ENCODE assay signal across 8 cellular contexts in the genomic region with DNA sequence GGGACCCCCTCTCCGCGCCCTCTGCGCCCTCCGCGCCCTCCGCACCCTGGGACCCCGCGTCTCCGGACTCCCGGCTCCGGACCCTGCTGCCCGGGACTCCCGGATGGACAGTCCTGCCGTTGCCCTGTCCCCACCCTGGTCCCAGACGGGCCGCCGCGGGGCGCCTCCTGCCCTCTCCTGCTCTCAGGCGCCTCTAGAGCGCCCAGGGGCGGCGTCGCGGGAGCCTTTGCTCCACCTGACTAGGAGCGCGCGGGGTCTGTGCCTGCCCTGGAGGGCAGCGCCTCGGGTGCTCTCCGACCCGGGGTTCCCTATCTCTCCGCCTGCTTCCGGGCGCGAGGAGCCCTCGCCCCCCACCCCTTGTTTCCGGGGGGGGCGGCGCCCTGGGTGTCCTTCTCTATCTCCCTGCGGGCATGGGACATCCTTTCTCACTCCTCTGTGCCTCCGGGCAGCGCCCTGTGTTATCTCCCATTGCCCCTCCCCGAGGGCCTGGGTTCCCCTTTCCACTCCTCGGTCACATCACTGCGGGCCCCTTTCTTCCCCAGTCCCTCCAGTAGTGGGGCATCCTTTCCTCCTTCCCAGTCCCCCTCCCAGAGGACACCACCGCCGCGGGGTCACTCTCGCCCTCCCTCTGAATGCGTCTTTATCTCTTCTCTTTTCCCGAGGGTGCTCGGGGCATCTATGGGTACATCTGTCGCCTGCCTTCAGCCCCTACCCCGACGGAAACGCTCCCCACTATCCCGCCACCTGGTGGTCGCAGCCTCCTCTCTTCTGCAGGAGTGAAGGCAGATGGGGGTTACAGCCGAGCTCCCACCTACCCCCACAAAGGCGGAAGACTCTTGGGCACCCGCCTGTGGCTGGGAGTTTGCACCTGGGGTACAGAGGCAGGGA. TPM values are rescaled to one million over a fixed set of nuclear protein-coding genes. Genes with fewer than 3 reads are reported as not detected.
DNase-seq lines count a peak whose midpoint lies in the region; FAIRE-seq and TF ChIP-seq lines count a peak whose summit lies in the region.

No MANE protein-coding gene starts in this region.

- peak overlapping the region; percentile 83 for H3K27ac Mint-ChIP-seq in activated CD4-positive, alpha-beta memory T cell treated with anti-CD3 and anti-CD28 coated beads for 36 hours
- H3K27ac Mint-ChIP-seq in glutamatergic neuron (ENCODE audit: unreplicated experiment) = no peak overlapping the region

- peaks cover 4% of the 10 kb centered on the region for H3K4me1 ChIP-seq in rectal smooth muscle tissue (ENCODE audit: control insufficient read depth, insufficient read depth, low read length)

- CTCF ChIA-PET in activated CD4-positive, alpha-beta memory T cell treated with anti-CD3 and anti-CD28 coated beads for 36 hours (lab: Charles Lee) = interaction anchor here (0.6 to 1.2 kb wide), 6 partner anchors 9 to 200 kb away, joined by 3 to 5 read pairs (median 4); no protein-coding TSS in a partner anchor

- FAIRE-seq in D721Med (lab: Jason Lieb, UNC) = no peak

- no peak for TF ChIP-seq CTCF in glutamatergic neuron (IDR thresholded peaks at IDR 0.05; ENCODE audit: partially characterized antibody, unreplicated experiment)
- no peak for TF ChIP-seq CTCF in D721Med (IDR thresholded peaks at IDR 0.05; ENCODE audit: insufficient read depth, missing control alignments)

- H3K9me3 Mint-ChIP-seq in activated CD4-positive, alpha-beta memory T cell treated with anti-CD3 and anti-CD28 coated beads for 36 hours = no peaks in the 10 kb centered on the region
- H3K9me3 Mint-ChIP-seq in glutamatergic neuron (ENCODE audit: unreplicated experiment) = peaks cover 6% of the 10 kb centered on the region

- H3K27ac ChIP-seq in rectal smooth muscle tissue (ENCODE audit: low read depth, low read length) = no peak overlapping the region

- peak overlapping the region; percentile 94 for H3K4me3 Mint-ChIP-seq in activated CD4-positive, alpha-beta memory T cell treated with anti-CD3 and anti-CD28 coated beads for 36 hours
- H3K4me3 Mint-ChIP-seq in glutamatergic neuron (ENCODE audit: unreplicated experiment) = peak overlapping the region; percentile 82

- no peak overlapping the region for H3K9ac ChIP-seq in rectal smooth muscle tissue (ENCODE audit: low read length)

- H3K27me3 ChIP-seq in rectal smooth muscle tissue (ENCODE audit: control insufficient read depth, insufficient read depth, low read length) = no peaks in the 10 kb centered on the region

- H3K27me3 Mint-ChIP-seq in activated CD4-positive, alpha-beta memory T cell treated with anti-CD3 and anti-CD28 coated beads for 36 hours = peaks cover 2% of the 10 kb centered on the region
- H3K27me3 Mint-ChIP-seq in glutamatergic neuron (ENCODE audit: unreplicated experiment) = peaks cover 18% of the 10 kb centered on the region

- POLR2A ChIA-PET in activated CD4-positive, alpha-beta memory T cell treated with anti-CD3 and anti-CD28 coated beads for 36 hours (lab: Charles Lee) = interaction anchor here (0.7 to 1.2 kb wide), 2 partner anchors 22 to 257 kb away, joined by 3 to 4 read pairs; no protein-coding TSS in a partner anchor

- no peaks in the 10 kb centered on the region for H3K36me3 ChIP-seq in rectal smooth muscle tissue (ENCODE audit: control insufficient read depth, insufficient read depth, low read length)

- DNase-seq in GM19238 (ENCODE audit: insufficient read length, low spot score) (peak; percentile 39), HUDEP-2 (lab: John Stamatoyannopoulos, UW; ENCODE audit: unreplicated experiment in 76 of 76) (peak in 61 of 76 experiments; percentile 7 to 70 (median 43)), glutamatergic neuron (peak; percentile 37), NCI-H524 (lab: John Stamatoyannopoulos, UW) (no peak), NCI-H82 (lab: John Stamatoyannopoulos, UW) (no peak), D721Med (ENCODE audit: insufficient read length, low spot score) (no peak)
- peak; percentile 61 for DNase-seq in activated CD4-positive, alpha-beta memory T cell treated with anti-CD3 and anti-CD28 coated beads for 36 hours

- H3K36me3 Mint-ChIP-seq in activated CD4-positive, alpha-beta memory T cell treated with anti-CD3 and anti-CD28 coated beads for 36 hours = peaks cover 6% of the 10 kb centered on the region
- H3K36me3 Mint-ChIP-seq in glutamatergic neuron (ENCODE audit: unreplicated experiment) = no peaks in the 10 kb centered on the region

- intact Hi-C loops in activated CD4-positive, alpha-beta memory T cell treated with anti-CD3 and anti-CD28 coated beads for 36 hours (cut with micrococcal nuclease) = no loop called here

- H3K4me1 Mint-ChIP-seq in activated CD4-positive, alpha-beta memory T cell treated with anti-CD3 and anti-CD28 coated beads for 36 hours (ENCODE audit: low read depth) = peaks cover 65% of the 10 kb centered on the region
- H3K4me1 Mint-ChIP-seq in glutamatergic neuron (ENCODE audit: low read depth, unreplicated experiment) = peaks cover 5% of the 10 kb centered on the region

- peak overlapping the region; percentile 69 for H3K4me3 ChIP-seq in rectal smooth muscle tissue (ENCODE audit: low read length)

RNA-seq across cellular contexts. Expression of a gene that starts 0.9 kb away (rescaled TPM):
- 10 to 100 TPM; 56.3 to 57.9 TPM for total RNA-seq in activated CD4-positive, alpha-beta memory T cell treated with anti-CD3 and anti-CD28 coated beads for 36 hours
- total RNA-seq in glutamatergic neuron (ENCODE audit: unreplicated experiment) = 0.69 TPM

Comparison
In these comparisons a context has a peak if more than half of its experiments do, and no peak if none do; other contexts are left out.
1. DNase-seq: peak in GM19238 (single experiment), HUDEP-2 (61 of 76), activated CD4-positive, alpha-beta memory T cell treated with anti-CD3 and anti-CD28 coated beads for 36 hours (single experiment) and glutamatergic neuron (single experiment); none in NCI-H524 (0 of 2), NCI-H82 (single experiment) and D721Med (single experiment).
2. RNA of a gene that starts 0.9 kb away (total RNA-seq): 56.3 to 57.9 TPM in activated CD4-positive, alpha-beta memory T cell treated with anti-CD3 and anti-CD28 coated beads for 36 hours; 0.69 TPM in glutamatergic neuron (single experiment); every median in the first group is over 10 times any median in the second.